Comparison of ENCODE assay signal across 1 cellular context in the genomic region with DNA sequence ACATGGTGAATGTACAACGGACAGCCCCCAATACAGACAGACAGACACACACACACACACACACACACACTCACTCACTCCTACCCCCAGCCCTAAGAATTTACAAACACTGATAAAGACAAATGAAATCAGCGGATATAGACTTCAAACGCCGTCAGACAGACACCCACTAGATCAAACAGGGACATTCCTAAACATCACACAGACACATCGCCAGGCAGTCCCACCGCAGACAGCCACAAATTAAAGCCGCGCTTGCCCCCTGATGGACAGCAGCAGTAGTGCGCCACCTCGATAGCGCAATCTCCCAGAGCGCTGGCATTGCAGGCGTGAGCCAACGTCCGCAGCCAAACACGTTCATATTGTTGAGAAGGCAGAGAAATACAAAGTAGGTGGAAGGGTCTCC.
TF ChIP-seq lines count a peak whose summit lies in the region.

No MANE protein-coding gene starts in this region.

TF ChIP-seq in K562, 482 proteins besides CTCF, POLR2A, EP300 and RAD21 (continued from another document and continues in another):
- TF ChIP-seq ARID4B (CRISPR knock-in tag; IDR thresholded peaks at IDR 0.05) (no peak), MEF2A (IDR thresholded peaks at IDR 0.05; ENCODE audit: control insufficient read depth, low read depth, low read length) (no peak), ZNF79 (CRISPR knock-in tag; IDR thresholded peaks at IDR 0.05; ENCODE audit: low read depth) (no peak), HNRNPH1 (optimal IDR thresholded peaks at IDR 0.05; ENCODE audit: low read depth, low read length) (no peak), CC2D1A (IDR thresholded peaks at IDR 0.05) (peak; percentile 74; the same call in 1 of the 2 replicates), E2F6 (IDR thresholded peaks at IDR 0.05; ENCODE audit: borderline replicate concordance in 1 of 2, extremely low read depth in 1 of 2, insufficient read depth in 1 of 2, insufficient read length in 1 of 2, low read depth in 1 of 2, low read length in 1 of 2, poor library complexity in 1 of 2, severe bottlenecking in 1 of 2) (peak in 1 of 2 experiments; percentile 34), BHLHE40 (IDR thresholded peaks at IDR 0.05; ENCODE audit: low read length) (peak; percentile 66), CXXC5 (CRISPR knock-in tag; IDR thresholded peaks at IDR 0.05) (peak; percentile 42), LCOR (CRISPR knock-in tag; IDR thresholded peaks at IDR 0.05) (no peak; the same call in 1 of the 2 replicates), ZFP36 (IDR thresholded peaks at IDR 0.05; ENCODE audit: low read depth, low read length, partially characterized antibody) (peak; percentile 7), SNAPC5 (CRISPR knock-in tag; IDR thresholded peaks at IDR 0.05) (no peak), RBBP5 (IDR thresholded peaks at IDR 0.05; ENCODE audit: borderline replicate concordance, insufficient read depth, low read length, poor library complexity, severe bottlenecking) (no peak), SMARCB1 (IDR thresholded peaks at IDR 0.05; ENCODE audit: insufficient read length, low read depth) (no peak), XRCC5 (IDR thresholded peaks at IDR 0.05; ENCODE audit: low read depth, low read length) (0 out of 2 replicates have a peak, but pooled peaks have one; percentile 63), MYBL2 (IDR thresholded peaks at IDR 0.05; ENCODE audit: low read depth) (no peak), MYBL2 (CRISPR knock-in tag; IDR thresholded peaks at IDR 0.05; ENCODE audit: borderline replicate concordance) (no peak), SREBF2 (CRISPR knock-in tag; IDR thresholded peaks at IDR 0.05) (no peak), ATF7 (IDR thresholded peaks at IDR 0.05) (peak; percentile 53; the same call in 1 of the 2 replicates), CREM (IDR thresholded peaks at IDR 0.05; ENCODE audit: low read depth) (0 out of 2 replicates have a peak, but pooled peaks have one; percentile 50), HDAC6 (IDR thresholded peaks at IDR 0.05; ENCODE audit: low read depth, low read length) (no peak), ZNF639 (CRISPR knock-in tag; conservative IDR thresholded peaks at IDR 0.05 in 1 of 2, IDR thresholded peaks at IDR 0.05 in 1 of 2) (0 out of 4 replicates have a peak, but pooled peaks of 1 of the 2 experiments have one; percentile 0), ZNF395 (CRISPR knock-in tag; IDR thresholded peaks at IDR 0.05) (no peak), SRSF1 (IDR thresholded peaks at IDR 0.05; ENCODE audit: low read depth, low read length) (no peak), BRF1 (IDR thresholded peaks at IDR 0.05; ENCODE audit: borderline replicate concordance, extremely low read depth, insufficient read length) (no peak), MAZ (CRISPR knock-in tag; conservative IDR thresholded peaks at IDR 0.05 in 1 of 2, IDR thresholded peaks at IDR 0.05 in 1 of 2) (peak; percentile 10 to 73; a peak in 2 of 4 replicates), ZNF143 (CRISPR knock-in tag; IDR thresholded peaks at IDR 0.05) (no peak), ZBTB9 (CRISPR knock-in tag; IDR thresholded peaks at IDR 0.05) (no peak), POLR3A (IDR thresholded peaks at IDR 0.05; ENCODE audit: borderline replicate concordance, extremely low read depth, insufficient read depth, insufficient read length) (no peak), MCM3 (IDR thresholded peaks at IDR 0.05) (no peak), ZNF212 (CRISPR knock-in tag; IDR thresholded peaks at IDR 0.05) (no peak), ZNF445 (CRISPR knock-in tag; IDR thresholded peaks at IDR 0.05; ENCODE audit: low read depth) (no peak), NFRKB (IDR thresholded peaks at IDR 0.05; ENCODE audit: low read depth) (no peak), ZNF644 (tag; IDR thresholded peaks at IDR 0.05; ENCODE audit: low read depth) (no peak), SRSF7 (optimal IDR thresholded peaks at IDR 0.05; ENCODE audit: low read depth, low read length) (no peak), ZNF133 (CRISPR knock-in tag; IDR thresholded peaks at IDR 0.05) (no peak), CBFB (CRISPR knock-in tag; IDR thresholded peaks at IDR 0.05) (no peak), ZC3H11A (IDR thresholded peaks at IDR 0.05; ENCODE audit: low read depth, low read length) (0 out of 2 replicates have a peak, but pooled peaks have one; percentile 25), HSF4 (CRISPR knock-in tag; IDR thresholded peaks at IDR 0.05; ENCODE audit: borderline replicate concordance) (no peak), ARID2 (IDR thresholded peaks at IDR 0.05) (no peak), NELFE (IDR thresholded peaks at IDR 0.05; ENCODE audit: insufficient read depth, insufficient read length) (no peak)
- TF ChIP-seq, protein P1, sequence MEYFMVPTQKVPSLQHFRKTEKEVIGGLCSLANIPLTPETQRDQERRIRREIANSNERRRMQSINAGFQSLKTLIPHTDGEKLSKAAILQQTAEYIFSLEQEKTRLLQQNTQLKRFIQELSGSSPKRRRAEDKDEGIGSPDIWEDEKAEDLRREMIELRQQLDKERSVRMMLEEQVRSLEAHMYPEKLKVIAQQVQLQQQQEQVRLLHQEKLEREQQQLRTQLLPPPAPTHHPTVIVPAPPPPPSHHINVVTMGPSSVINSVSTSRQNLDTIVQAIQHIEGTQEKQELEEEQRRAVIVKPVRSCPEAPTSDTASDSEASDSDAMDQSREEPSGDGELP (CRISPR knock-in tag; IDR thresholded peaks at IDR 0.05; ENCODE audit: borderline replicate concordance) = peak; percentile 67; the same call in 1 of the 2 replicates
- TF ChIP-seq, protein P2, sequence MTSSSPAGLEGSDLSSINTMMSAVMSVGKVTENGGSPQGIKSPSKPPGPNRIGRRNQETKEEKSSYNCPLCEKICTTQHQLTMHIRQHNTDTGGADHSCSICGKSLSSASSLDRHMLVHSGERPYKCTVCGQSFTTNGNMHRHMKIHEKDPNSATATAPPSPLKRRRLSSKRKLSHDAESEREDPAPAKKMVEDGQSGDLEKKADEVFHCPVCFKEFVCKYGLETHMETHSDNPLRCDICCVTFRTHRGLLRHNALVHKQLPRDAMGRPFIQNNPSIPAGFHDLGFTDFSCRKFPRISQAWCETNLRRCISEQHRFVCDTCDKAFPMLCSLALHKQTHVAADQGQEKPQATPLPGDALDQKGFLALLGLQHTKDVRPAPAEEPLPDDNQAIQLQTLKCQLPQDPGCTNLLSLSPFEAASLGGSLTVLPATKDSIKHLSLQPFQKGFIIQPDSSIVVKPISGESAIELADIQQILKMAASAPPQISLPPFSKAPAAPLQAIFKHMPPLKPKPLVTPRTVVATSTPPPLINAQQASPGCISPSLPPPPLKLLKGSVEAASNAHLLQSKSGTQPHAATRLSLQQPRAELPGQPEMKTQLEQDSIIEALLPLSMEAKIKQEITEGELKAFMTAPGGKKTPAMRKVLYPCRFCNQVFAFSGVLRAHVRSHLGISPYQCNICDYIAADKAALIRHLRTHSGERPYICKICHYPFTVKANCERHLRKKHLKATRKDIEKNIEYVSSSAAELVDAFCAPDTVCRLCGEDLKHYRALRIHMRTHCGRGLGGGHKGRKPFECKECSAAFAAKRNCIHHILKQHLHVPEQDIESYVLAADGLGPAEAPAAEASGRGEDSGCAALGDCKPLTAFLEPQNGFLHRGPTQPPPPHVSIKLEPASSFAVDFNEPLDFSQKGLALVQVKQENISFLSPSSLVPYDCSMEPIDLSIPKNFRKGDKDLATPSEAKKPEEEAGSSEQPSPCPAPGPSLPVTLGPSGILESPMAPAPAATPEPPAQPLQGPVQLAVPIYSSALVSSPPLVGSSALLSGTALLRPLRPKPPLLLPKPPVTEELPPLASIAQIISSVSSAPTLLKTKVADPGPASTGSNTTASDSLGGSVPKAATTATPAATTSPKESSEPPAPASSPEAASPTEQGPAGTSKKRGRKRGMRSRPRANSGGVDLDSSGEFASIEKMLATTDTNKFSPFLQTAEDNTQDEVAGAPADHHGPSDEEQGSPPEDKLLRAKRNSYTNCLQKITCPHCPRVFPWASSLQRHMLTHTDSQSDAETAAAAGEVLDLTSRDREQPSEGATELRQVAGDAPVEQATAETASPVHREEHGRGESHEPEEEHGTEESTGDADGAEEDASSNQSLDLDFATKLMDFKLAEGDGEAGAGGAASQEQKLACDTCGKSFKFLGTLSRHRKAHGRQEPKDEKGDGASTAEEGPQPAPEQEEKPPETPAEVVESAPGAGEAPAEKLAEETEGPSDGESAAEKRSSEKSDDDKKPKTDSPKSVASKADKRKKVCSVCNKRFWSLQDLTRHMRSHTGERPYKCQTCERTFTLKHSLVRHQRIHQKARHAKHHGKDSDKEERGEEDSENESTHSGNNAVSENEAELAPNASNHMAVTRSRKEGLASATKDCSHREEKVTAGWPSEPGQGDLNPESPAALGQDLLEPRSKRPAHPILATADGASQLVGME (CRISPR knock-in tag; IDR thresholded peaks at IDR 0.05) = no peak
- TF ChIP-seq, protein P3, sequence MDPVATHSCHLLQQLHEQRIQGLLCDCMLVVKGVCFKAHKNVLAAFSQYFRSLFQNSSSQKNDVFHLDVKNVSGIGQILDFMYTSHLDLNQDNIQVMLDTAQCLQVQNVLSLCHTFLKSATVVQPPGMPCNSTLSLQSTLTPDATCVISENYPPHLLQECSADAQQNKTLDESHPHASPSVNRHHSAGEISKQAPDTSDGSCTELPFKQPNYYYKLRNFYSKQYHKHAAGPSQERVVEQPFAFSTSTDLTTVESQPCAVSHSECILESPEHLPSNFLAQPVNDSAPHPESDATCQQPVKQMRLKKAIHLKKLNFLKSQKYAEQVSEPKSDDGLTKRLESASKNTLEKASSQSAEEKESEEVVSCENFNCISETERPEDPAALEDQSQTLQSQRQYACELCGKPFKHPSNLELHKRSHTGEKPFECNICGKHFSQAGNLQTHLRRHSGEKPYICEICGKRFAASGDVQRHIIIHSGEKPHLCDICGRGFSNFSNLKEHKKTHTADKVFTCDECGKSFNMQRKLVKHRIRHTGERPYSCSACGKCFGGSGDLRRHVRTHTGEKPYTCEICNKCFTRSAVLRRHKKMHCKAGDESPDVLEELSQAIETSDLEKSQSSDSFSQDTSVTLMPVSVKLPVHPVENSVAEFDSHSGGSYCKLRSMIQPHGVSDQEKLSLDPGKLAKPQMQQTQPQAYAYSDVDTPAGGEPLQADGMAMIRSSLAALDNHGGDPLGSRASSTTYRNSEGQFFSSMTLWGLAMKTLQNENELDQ (CRISPR knock-in tag; IDR thresholded peaks at IDR 0.05; ENCODE audit: borderline replicate concordance) = no peak
